8 cellular contexts compared by ENCODE assay signal in genomic region chr11:107457205-107457557, GRCh38. TPM values are rescaled to one million over a fixed set of nuclear protein-coding genes. Genes with fewer than 3 reads are reported as not detected.
DNase-seq lines count a peak whose midpoint lies in the region; ATAC-seq and TF ChIP-seq lines count a peak whose summit lies in the region.

No MANE protein-coding gene starts in this region.

- H3K4me3 ChIP-seq in AG09309 (ENCODE audit: control insufficient read depth, low read depth, low read length) (peak overlapping the region; percentile 85), SK-N-MC (peak overlapping the region; percentile 81), endocrine pancreas (ENCODE audit: control insufficient read depth, insufficient read depth, low read length) (peak overlapping the region; percentile 95)

- peaks cover 5 to 8% of the 10 kb centered on the region in 2 donors for H3K36me3 Mint-ChIP-seq in naive B cell

- H3K9me3 ChIP-seq in SK-N-MC (ENCODE audit: low read depth, low read length) (no peaks in the 10 kb centered on the region), endocrine pancreas (ENCODE audit: control insufficient read depth, low read length) (no peaks in the 10 kb centered on the region)

- H3K27ac Mint-ChIP-seq in naive B cell, result peak overlapping the region; percentile 92 to 97 (median 95)

- TF ChIP-seq CTCF in AG09309 (IDR thresholded peaks at IDR 0.05; ENCODE audit: control insufficient read depth, insufficient read depth, low read depth, low read length, missing control alignments), result no peak

- peaks cover 0 to 4% (median 0%) of the 10 kb centered on the region in 7 donors for H3K9me3 Mint-ChIP-seq in naive B cell

- peak; percentile 34 for ATAC-seq in GM18861 (IDR thresholded peaks at IDR 0.05; ENCODE audit: unreplicated experiment)
- ATAC-seq in HG03064 (IDR thresholded peaks at IDR 0.05; ENCODE audit: low read depth, unreplicated experiment), result peak; percentile 42
- peak; percentile 17 to 42 for ATAC-seq in naive B cell (ENCODE audit: low read depth in 2 of 2)

- H3K36me3 ChIP-seq in SK-N-MC (ENCODE audit: insufficient read depth, low read length), result peaks cover 21% of the 10 kb centered on the region
- no peaks in the 10 kb centered on the region for H3K36me3 ChIP-seq in endocrine pancreas (ENCODE audit: control insufficient read depth, insufficient read depth, low read length)

- DNase-seq in AG09309 (ENCODE audit: low read depth) (no peak), SK-N-MC (ENCODE audit: low read depth, low spot score) (no peak), naive B cell (no peak), NCI-H2196 (lab: John Stamatoyannopoulos, UW; ENCODE audit: unreplicated experiment) (no peak), OCI-M1 (lab: John Stamatoyannopoulos, UW) (no peak)

- H3K27me3 ChIP-seq in endocrine pancreas (ENCODE audit: control insufficient read depth, insufficient read depth, low read length), result no peaks in the 10 kb centered on the region

- H3K9ac ChIP-seq in SK-N-MC (ENCODE audit: insufficient read length), result peak overlapping the region; percentile 90
- peak overlapping the region; percentile 27 for H3K9ac ChIP-seq in endocrine pancreas (ENCODE audit: control insufficient read depth, insufficient read depth, low read length)

- H3K4me1 Mint-ChIP-seq in naive B cell, result peaks cover 18 to 33% (median 27%) of the 10 kb centered on the region in 3 donors

- peak overlapping the region; percentile 29; the same call in 1 of the 2 replicates for H3K27ac ChIP-seq in SK-N-MC

- peaks cover 6% of the 10 kb centered on the region for H3K4me1 ChIP-seq in endocrine pancreas (ENCODE audit: control insufficient read depth, insufficient read depth, low read length)

- H3K27me3 Mint-ChIP-seq in naive B cell, result peaks cover 0 to 11% (median 2%) of the 10 kb centered on the region in 3 donors

- H3K4me3 Mint-ChIP-seq in naive B cell, result peak overlapping the region; percentile 88 to 98 (median 95)

RNA-seq across cellular contexts. Expression of gene CWF19L2, which starts 0.4 kb away (rescaled TPM):
- polyA plus RNA-seq in naive B cell (ENCODE audit: low read depth in 6 of 6), result 10 to 100 TPM in 3 of 6 donors, 1 to 10 TPM in 3; 5.3 to 12.3 (median 10.1) TPM
